Comparison of ENCODE assay signal across 8 cellular contexts in genomic region chr6:161228911-161229591, GRCh38. TPM values are rescaled to one million over a fixed set of nuclear protein-coding genes. Genes with fewer than 3 reads are reported as not detected.
DNase-seq lines count a peak whose midpoint lies in the region; ATAC-seq and TF ChIP-seq lines count a peak whose summit lies in the region.

No MANE protein-coding gene starts in this region.

- H3K9me3 ChIP-seq in prostate gland: no peaks in the 10 kb centered on the region

- peaks cover 10% of the 10 kb centered on the region for H3K4me1 ChIP-seq in prostate gland (replicated peaks)

- no peaks in the 10 kb centered on the region for H3K27me3 ChIP-seq in prostate gland (replicated peaks; ENCODE audit: insufficient read depth)

- no peaks in the 10 kb centered on the region for H3K36me3 ChIP-seq in prostate gland

- H3K4me3 ChIP-seq in fibroblast of mammary gland (ENCODE audit: control insufficient read depth, low read depth, low read length) (peak overlapping the region; percentile 20), prostate gland (no peak overlapping the region)

- intact Hi-C loops in prostate gland (cut with DNase I): loop anchor here (5.0 kb wide), 1 partner anchor 43 kb away; the partner anchor contains the start of gene AGPAT4

- TF ChIP-seq CTCF in fibroblast of mammary gland (conservative IDR thresholded peaks at IDR 0.05; ENCODE audit: control insufficient read depth, insufficient read depth, low read depth, low read length) (peak; percentile 23), prostate gland (IDR thresholded peaks at IDR 0.05) (no peak)

- peak overlapping the region; percentile 57 to 60 for H3K27ac ChIP-seq in prostate gland

- WGBS in prostate gland: 13% methylated on average over 8 of the region's 8 CpGs

- TF ChIP-seq POLR2A in prostate gland (IDR thresholded peaks at IDR 0.05): no peak

- ATAC-seq in HG02678 (IDR thresholded peaks at IDR 0.05; ENCODE audit: unreplicated experiment): peak; percentile 57

- DNase-seq in GDM1 (lab: John Stamatoyannopoulos, UW): peak; percentile 53
- DNase-seq in SK-MEL-5 (ENCODE audit: low read depth, low spot score): peak; percentile 37
- DNase-seq in fibroblast of mammary gland (ENCODE audit: low read depth): peak; percentile 97
- no peak for DNase-seq in prostate gland (ENCODE audit: low spot score)
- no peak for DNase-seq in activated naive CD4-positive, alpha-beta T cell treated with Interleukin-2 at 50 U/mL for 16 hours
- no peak for DNase-seq in stimulated activated CD4-positive, alpha-beta T cell treated with anti-CD3 and anti-CD28 coated beads, Interleukin-15, amount 100 ng/mL, for 24 hours
- DNase-seq in iPS-NIHi7 (ENCODE audit: extremely low spot score): no peak

- in situ Hi-C loops in SK-MEL-5 (cut with HindIII; ENCODE audit: low pct_unique_long_range_greater_than_20kb, low sequenced_read_pairs): no loop called here

RNA-seq across cellular contexts. Expression of gene AGPAT4, which starts 44.8 kb away (rescaled TPM):
- total RNA-seq in SK-MEL-5 (2014; rRNA removed; shearing (Covaris generic)): 1.1 and 1.4 TPM in 2 replicates
- polyA plus RNA-seq in SK-MEL-5 (2015; cell fraction: cytosol; rRNA removed): 0.35 and 0.51 TPM in 2 replicates
- polyA plus RNA-seq in SK-MEL-5 (2015; cell fraction: nucleus; rRNA removed): 4.3 and 13.7 TPM in 2 replicates
- 1 to 10 TPM; 1.7 to 4.2 TPM for total RNA-seq in prostate gland

Comparison
In these comparisons a context has a peak if more than half of its experiments do, and no peak if none do; other contexts are left out.
1. DNase-seq: peak in GDM1 (single experiment), SK-MEL-5 (single experiment) and fibroblast of mammary gland (single experiment); none in prostate gland (single experiment), activated naive CD4-positive, alpha-beta T cell treated with Interleukin-2 at 50 U/mL for 16 hours (single experiment), stimulated activated CD4-positive, alpha-beta T cell treated with anti-CD3 and anti-CD28 coated beads, Interleukin-15, amount 100 ng/mL, for 24 hours (single experiment) and iPS-NIHi7 (single experiment).